11 cellular contexts compared by ENCODE assay signal in genomic region chr11:121486054-121486453, GRCh38.
"Had no signal": no experiment of that assay in that cellular context is flagged by ENCODE, and none has a peak within 500 bp of the region (broad histone marks: within the 10 kb centered on the region; RNA-seq: fewer than 3 reads in every experiment).

No MANE protein-coding gene starts in this region.

- H3K27ac ChIP-seq: ascending aorta, gastroesophageal sphincter, parathyroid adenoma, sigmoid colon, SJCRH30, spleen had no signal

- H3K4me3 Mint-ChIP-seq: T-helper 2 cell treated with Interferon-gamma antibody and Interleukin-4, amounts not matched to agents 5 μg/mL and 100 μg/mL, for 36 hours had no signal

- ATAC-seq: gastroesophageal sphincter had no signal

- H3K27ac Mint-ChIP-seq: T-helper 2 cell treated with Interferon-gamma antibody and Interleukin-4, amounts not matched to agents 5 μg/mL and 100 μg/mL, for 36 hours had no signal

- H3K9me3 ChIP-seq: ascending aorta, breast epithelium, gastroesophageal sphincter, sigmoid colon, SJCRH30, spleen had no signal

- H3K4me3 ChIP-seq: ascending aorta, breast epithelium, gastroesophageal sphincter, sigmoid colon, SJCRH30, spleen had no signal

- H3K36me3 ChIP-seq: ascending aorta, breast epithelium, gastroesophageal sphincter, sigmoid colon, SJCRH30 had no signal

- H3K4me1 ChIP-seq: parathyroid adenoma, SJCRH30 had no signal

- H3K9me3 Mint-ChIP-seq: T-helper 2 cell treated with Interferon-gamma antibody and Interleukin-4, amounts not matched to agents 5 μg/mL and 100 μg/mL, for 36 hours had no signal

- DNase-seq: dermis blood vessel endothelial cell, islet precursor cell, midbrain, sigmoid colon, SJCRH30, spleen had no signal

- H3K27me3 ChIP-seq: ascending aorta, breast epithelium, gastroesophageal sphincter, sigmoid colon, SJCRH30, spleen had no signal
